In genomic region chr16:73610605-73611177, GRCh38 we compare ENCODE assay signal across 1 cellular context.
TF ChIP-seq lines count a peak whose summit lies in the region.

No MANE protein-coding gene starts in this region.

TF ChIP-seq in H1, 55 proteins besides CTCF, POLR2A, EP300 and RAD21 (continued from another document):
- no peak for TF ChIP-seq CHD7 (IDR thresholded peaks at IDR 0.05; ENCODE audit: insufficient replicate concordance, low read length)
